In the genomic region with DNA sequence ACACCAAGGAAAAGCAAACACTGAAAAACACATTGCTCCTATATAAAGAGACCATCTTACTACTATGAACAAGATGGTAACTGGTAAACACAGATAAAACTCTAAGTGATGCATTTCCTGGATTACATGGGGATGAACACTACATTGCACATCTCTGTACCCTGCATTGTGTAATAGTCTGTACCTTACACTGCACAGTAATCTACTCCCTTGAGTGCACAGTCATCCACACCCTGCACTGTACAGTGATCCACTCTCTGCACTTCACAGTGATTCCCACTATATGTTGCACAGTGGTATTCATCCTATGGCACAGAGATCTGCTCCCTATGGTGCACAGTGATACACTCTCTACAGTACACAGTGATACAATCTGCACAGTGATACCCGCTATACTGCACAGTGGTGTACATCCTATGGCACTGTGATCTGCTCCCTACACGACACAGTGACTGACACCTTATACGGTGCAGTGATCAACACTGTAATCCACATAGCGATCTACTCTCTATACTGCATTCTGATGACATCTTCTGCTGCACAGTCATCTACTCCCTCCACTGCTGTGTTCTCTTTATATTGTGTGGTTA, we compare ENCODE assay signal across 20 cellular contexts.
A peak's percentile ranks its signal among the peaks of the same experiment; 100 is the strongest.
DNase-seq lines count a peak whose midpoint lies in the region; ATAC-seq, FAIRE-seq and TF ChIP-seq lines count a peak whose summit lies in the region.
"Had no signal": no experiment of that assay in that cellular context is flagged by ENCODE, and none has a peak within 500 bp of the region (broad histone marks: within the 10 kb centered on the region; RNA-seq: fewer than 3 reads in every experiment).

No MANE protein-coding gene starts in this region.

- H3K4me3 ChIP-seq in HepG2 (replicated peaks in 1 of 3; ENCODE audit: insufficient read depth in 1 of 3, low read depth in 2 of 3, low read length in 3 of 3) (no peak overlapping the region), right lobe of liver (no peak overlapping the region), ascending aorta (no peak overlapping the region)

- POLR2A ChIA-PET in HepG2 (lab: Yijun Ruan, JAX) = no interaction called here

- H3K27ac Mint-ChIP-seq in stimulated activated effector memory CD8-positive, alpha-beta T cell treated with anti-CD3 and anti-CD28 coated beads, Interleukin-12 subunit alpha, Interleukin-12 subunit beta, amount 100 ng/mL, for 72 hours = no peak overlapping the region
- H3K27ac Mint-ChIP-seq in activated CD4-positive, alpha-beta T cell treated with anti-CD3 and anti-CD28 coated beads, Interleukin-2, amount 10 ng/mL, durations not matched to agents 24 days and 14 days = no peak overlapping the region
- H3K27ac Mint-ChIP-seq: HFFc6 had no signal

- TF ChIP-seq EP300 in HepG2 (IDR thresholded peaks at IDR 0.05; ENCODE audit: low read depth in 2 of 2, low read length in 2 of 2) (no peak), HepG2 (CRISPR knock-in tag; IDR thresholded peaks at IDR 0.05; ENCODE audit: borderline replicate concordance) (no peak)

- H3K4me3 Mint-ChIP-seq in stimulated activated effector memory CD8-positive, alpha-beta T cell treated with anti-CD3 and anti-CD28 coated beads, Interleukin-12 subunit alpha, Interleukin-12 subunit beta, amount 100 ng/mL, for 72 hours = no peak overlapping the region
- H3K4me3 Mint-ChIP-seq in activated CD4-positive, alpha-beta T cell treated with anti-CD3 and anti-CD28 coated beads, Interleukin-2, amount 10 ng/mL, durations not matched to agents 24 days and 14 days = no peak overlapping the region
- H3K4me3 Mint-ChIP-seq: HFFc6 had no signal

- ATAC-seq in HepG2 (no peak), right lobe of liver (no peak)
- peak; percentile 42 for ATAC-seq in stimulated activated effector memory CD8-positive, alpha-beta T cell treated with anti-CD3 and anti-CD28 coated beads, Interleukin-12 subunit alpha, Interleukin-12 subunit beta, amount 100 ng/mL, for 72 hours
- ATAC-seq: Right ventricle myocardium inferior had no signal

- H2AFZ ChIP-seq in HepG2 (ENCODE audit: low read length) = no peak overlapping the region

- H3K36me3 ChIP-seq in HepG2 (replicated peaks in 1 of 2; ENCODE audit: control insufficient read depth in 1 of 2, insufficient read depth in 2 of 2, low read length in 2 of 2) = no peaks in the 10 kb centered on the region
- H3K36me3 ChIP-seq in right lobe of liver = no peaks in the 10 kb centered on the region
- H3K36me3 ChIP-seq in ascending aorta = no peaks in the 10 kb centered on the region

- TF ChIP-seq POLR2A in HepG2 (IDR thresholded peaks at IDR 0.05; ENCODE audit: insufficient read depth in 1 of 2, low read depth in 2 of 2, low read length in 2 of 2) (no peak), right lobe of liver (IDR thresholded peaks at IDR 0.05) (no peak)

- H3K4me1 Mint-ChIP-seq in stimulated activated effector memory CD8-positive, alpha-beta T cell treated with anti-CD3 and anti-CD28 coated beads, Interleukin-12 subunit alpha, Interleukin-12 subunit beta, amount 100 ng/mL, for 72 hours = no peaks in the 10 kb centered on the region
- H3K4me1 Mint-ChIP-seq in activated CD4-positive, alpha-beta T cell treated with anti-CD3 and anti-CD28 coated beads, Interleukin-2, amount 10 ng/mL, durations not matched to agents 24 days and 14 days = no peaks in the 10 kb centered on the region

- H3K4me1 ChIP-seq in HepG2 (ENCODE audit: insufficient read depth, low read length) (no peaks in the 10 kb centered on the region), right lobe of liver (no peaks in the 10 kb centered on the region), ascending aorta (peaks cover 0 to 15% of the 10 kb centered on the region in 2 donors)

- FAIRE-seq in HepG2 (lab: Jason Lieb, UNC) (no peak), urothelium cell line (lab: Jason Lieb, UNC) (peak; percentile 81)
- FAIRE-seq: G401.6, RCC 7860 had no signal

- no peaks in the 10 kb centered on the region for H3K36me3 Mint-ChIP-seq in stimulated activated effector memory CD8-positive, alpha-beta T cell treated with anti-CD3 and anti-CD28 coated beads, Interleukin-12 subunit alpha, Interleukin-12 subunit beta, amount 100 ng/mL, for 72 hours
- H3K36me3 Mint-ChIP-seq in activated CD4-positive, alpha-beta T cell treated with anti-CD3 and anti-CD28 coated beads, Interleukin-2, amount 10 ng/mL, durations not matched to agents 24 days and 14 days (ENCODE audit: low read depth) = no peaks in the 10 kb centered on the region

- H3K9ac ChIP-seq in HepG2 (ENCODE audit: insufficient read depth, low read depth, low read length) = no peak overlapping the region

- TF ChIP-seq CTCF in HepG2 (CRISPR knock-in tag; IDR thresholded peaks at IDR 0.05) (no peak), right lobe of liver (IDR thresholded peaks at IDR 0.05) (no peak), ascending aorta (IDR thresholded peaks at IDR 0.05) (no peak)

- H3K27me3 Mint-ChIP-seq in activated CD4-positive, alpha-beta T cell treated with anti-CD3 and anti-CD28 coated beads, Interleukin-2, amount 10 ng/mL, durations not matched to agents 24 days and 14 days = no peaks in the 10 kb centered on the region

- H3K27ac ChIP-seq in HepG2 (ENCODE audit: extremely low read length, insufficient read depth, low read length) = no peak overlapping the region
- H3K27ac ChIP-seq in right lobe of liver = no peak overlapping the region
- no peak overlapping the region for H3K27ac ChIP-seq in ascending aorta

- intact Hi-C loops in HepG2 (cut with micrococcal nuclease; ENCODE audit: unreplicated experiment) = no loop called here
- intact Hi-C loops in right lobe of liver (cut with DNase I) = no loop called here
- intact Hi-C loops in activated CD4-positive, alpha-beta T cell treated with anti-CD3 and anti-CD28 coated beads, Interleukin-2, amount 10 ng/mL, durations not matched to agents 24 days and 14 days (cut with micrococcal nuclease) = no loop called here
- intact Hi-C loops in ascending aorta (cut with DNase I) = no loop called here

- peaks cover 7% of the 10 kb centered on the region for H3K9me3 Mint-ChIP-seq in stimulated activated effector memory CD8-positive, alpha-beta T cell treated with anti-CD3 and anti-CD28 coated beads, Interleukin-12 subunit alpha, Interleukin-12 subunit beta, amount 100 ng/mL, for 72 hours
- H3K9me3 Mint-ChIP-seq in activated CD4-positive, alpha-beta T cell treated with anti-CD3 and anti-CD28 coated beads, Interleukin-2, amount 10 ng/mL, durations not matched to agents 24 days and 14 days = no peaks in the 10 kb centered on the region

- DNase-seq in HepG2 (ENCODE audit: low spot score) (no peak), right lobe of liver (no peak), iris pigment epithelial cell (ENCODE audit: low read depth) (peak; percentile 34), urothelium cell line (ENCODE audit: low spot score) (no peak), ascending aorta (ENCODE audit: low spot score in 2 of 2) (no peak), NCI-H1048 (lab: John Stamatoyannopoulos, UW) (no peak)
- no peak for DNase-seq in stimulated activated effector memory CD8-positive, alpha-beta T cell treated with anti-CD3 and anti-CD28 coated beads, Interleukin-12 subunit alpha, Interleukin-12 subunit beta, amount 100 ng/mL, for 72 hours (ENCODE audit: low spot score in 2 of 2)
- no peak for DNase-seq in activated CD4-positive, alpha-beta T cell treated with anti-CD3 and anti-CD28 coated beads, Interleukin-2, amount 10 ng/mL, durations not matched to agents 24 days and 14 days
- DNase-seq: 8988T; H7; HFFc6; MM.1S; NCI-H1092 treated with DMSO at 0.1 percent for 48 hours; NCI-H146; NCI-H2081; NCI-H446 treated with DMSO at 0.1 percent for 48 hours; NK-92 treated with Interleukin-12 subunit alpha and Interleukin-12 subunit beta, amount 100 ng/mL, for 24 hours had no signal

- H3K27me3 ChIP-seq in HepG2 (ENCODE audit: control insufficient read depth in 1 of 2, insufficient read depth in 2 of 2, low read length in 2 of 2) (no peaks in the 10 kb centered on the region), right lobe of liver (no peaks in the 10 kb centered on the region), ascending aorta (no peaks in the 10 kb centered on the region)

- CTCF ChIA-PET in HepG2 (lab: Yijun Ruan, JAX; ENCODE audit: low intra/inter-chr PET ratio, low total read pairs) = no interaction called here

- in situ Hi-C loops in HepG2 (cut with HindIII; ENCODE audit: extremely low pct_ligation_motif_present, low pct_unique_long_range_greater_than_20kb) = no loop called here

- H4K20me1 ChIP-seq in HepG2 (ENCODE audit: insufficient read depth, low read length) = no peaks in the 10 kb centered on the region

- H3K4me2 ChIP-seq in HepG2 (ENCODE audit: low read depth, low read length) = no peak overlapping the region

- BruUV-seq in HepG2 (replicated peaks; lab: Mats Ljungman, UMichigan) = no TSS peak

- no peaks in the 10 kb centered on the region for H3K79me2 ChIP-seq in HepG2 (ENCODE audit: insufficient read depth, low read length)

- 21% methylated on average over 4 of the region's 4 CpGs for WGBS in HepG2 (ENCODE audit: low lambda C conversion rate)
- 77% methylated on average over 4 of the region's 4 CpGs for WGBS in right lobe of liver (ENCODE audit: insufficient coverage, low coverage, low lambda C conversion rate, missing lambda C conversion rate)

- H3K9me3 ChIP-seq in HepG2 (ENCODE audit: low read length) (peaks cover 7% of the 10 kb centered on the region), right lobe of liver (no peaks in the 10 kb centered on the region), ascending aorta (no peaks in the 10 kb centered on the region)

- TF ChIP-seq RAD21 in HepG2 (CRISPR knock-in tag; IDR thresholded peaks at IDR 0.05) = no peak

TF ChIP-seq in HepG2, 621 proteins besides CTCF, POLR2A, EP300 and RAD21:
- TF ChIP-seq SPEN (CRISPR knock-in tag; IDR thresholded peaks at IDR 0.05; ENCODE audit: low read depth) (no peak), CEBPB (IDR thresholded peaks at IDR 0.05; ENCODE audit: borderline replicate concordance, low read depth, low read length) (peak; percentile 54; the same call in 1 of the 2 replicates)
